ENCODE assay signal across 25 cellular contexts in genomic region chr2:143345887-143346612, GRCh38.
A peak's percentile ranks its signal among the peaks of the same experiment; 100 is the strongest.
DNase-seq lines count a peak whose midpoint lies in the region; ATAC-seq and TF ChIP-seq lines count a peak whose summit lies in the region.
"Had no signal": no experiment of that assay in that cellular context is flagged by ENCODE, and none has a peak within 500 bp of the region (broad histone marks: within the 10 kb centered on the region; RNA-seq: fewer than 3 reads in every experiment).

No MANE protein-coding gene starts in this region.

- H3K27ac ChIP-seq in right lobe of liver = no peak overlapping the region
- H3K27ac ChIP-seq: C4-2B, heart left ventricle, testis, uterus had no signal

- H3K9me3 Mint-ChIP-seq in stimulated activated naive CD8-positive, alpha-beta T cell treated with anti-CD3 and anti-CD28 coated beads, Interleukin-15, Interleukin-2, amounts not matched to agents 100 ng/mL and 50 ng/mL, for 24 hours = no peaks in the 10 kb centered on the region
- no peaks in the 10 kb centered on the region for H3K9me3 Mint-ChIP-seq in stimulated activated naive CD8-positive, alpha-beta T cell treated with anti-CD3 and anti-CD28 coated beads, Interleukin-15, amount 100 ng/mL, for 72 hours
- H3K9me3 Mint-ChIP-seq: activated T-cell treated with anti-CD3 and anti-CD28 coated beads, Interleukin-2, amount 50 U/mL, for 4 hours; stimulated activated memory B cell treated with anti-CD40 and anti-IgM and Interleukin-4, amounts not matched to agents 10 μg/mL and 1 μg/mL and 100 μg/mL, for 72 hours had no signal

- no peak for TF ChIP-seq CTCF in right lobe of liver (IDR thresholded peaks at IDR 0.05)

- no peak overlapping the region for H3K4me3 ChIP-seq in right lobe of liver
- H3K4me3 ChIP-seq: heart left ventricle, smooth muscle cell, testis, uterus had no signal

- no peaks in the 10 kb centered on the region for H3K27me3 Mint-ChIP-seq in stimulated activated naive CD8-positive, alpha-beta T cell treated with anti-CD3 and anti-CD28 coated beads, Interleukin-15, Interleukin-2, amounts not matched to agents 100 ng/mL and 50 ng/mL, for 24 hours
- H3K27me3 Mint-ChIP-seq in stimulated activated naive CD8-positive, alpha-beta T cell treated with anti-CD3 and anti-CD28 coated beads, Interleukin-15, amount 100 ng/mL, for 72 hours = no peaks in the 10 kb centered on the region
- H3K27me3 Mint-ChIP-seq: naive thymus-derived CD4-positive, alpha-beta T cell; stimulated activated memory B cell treated with anti-CD40 and anti-IgM and Interleukin-4, amounts not matched to agents 10 μg/mL and 1 μg/mL and 100 μg/mL, for 72 hours had no signal

- H3K4me1 ChIP-seq in right lobe of liver = peaks cover 0 to 3% (median 0%) of the 10 kb centered on the region in 4 donors
- H3K4me1 ChIP-seq: heart left ventricle, testis, uterus had no signal

- DNase-seq in stimulated activated naive CD8-positive, alpha-beta T cell treated with anti-CD3 and anti-CD28 coated beads, Interleukin-15, amount 100 ng/mL, for 72 hours = no peak
- DNase-seq in NCI-H2227 (lab: John Stamatoyannopoulos, UW; ENCODE audit: unreplicated experiment) = peak; percentile 45
- peak; percentile 3 for DNase-seq in fibroblast of gingiva (ENCODE audit: low read depth)
- no peak for DNase-seq in right lobe of liver
- no peak for DNase-seq in activated naive CD4-positive, alpha-beta T cell (lab: John Stamatoyannopoulos, UW)
- DNase-seq in cerebellar nuclear complex (lab: John Stamatoyannopoulos, UW) = no peak
- DNase-seq in HK-2 (ENCODE audit: unreplicated experiment) = no peak
- DNase-seq: activated CD4-positive, alpha-beta T cell treated with anti-CD3 and anti-CD28 coated beads for 4 hours; activated naive CD4-positive, alpha-beta T cell treated with Interleukin-2 at 50 U/mL for 16 hours; activated T-cell treated with anti-CD3 and anti-CD28 coated beads, Interleukin-2, amount 50 U/mL, for 4 hours; caudate nucleus; heart left ventricle; left colon; mesendoderm; naive thymus-derived CD4-positive, alpha-beta T cell; nucleus accumbens; RPMI8226; stimulated activated CD4-positive, alpha-beta T cell treated with anti-CD3 and anti-CD28 coated beads, Interleukin-2, amount 100 ng/mL, for 48 hours; testis; uterus had no signal

- no peaks in the 10 kb centered on the region for H3K36me3 ChIP-seq in right lobe of liver
- H3K36me3 ChIP-seq: heart left ventricle, uterus had no signal

- H3K4me3 Mint-ChIP-seq in stimulated activated naive CD8-positive, alpha-beta T cell treated with anti-CD3 and anti-CD28 coated beads, Interleukin-15, Interleukin-2, amounts not matched to agents 100 ng/mL and 50 ng/mL, for 24 hours = no peak overlapping the region
- H3K4me3 Mint-ChIP-seq in stimulated activated naive CD8-positive, alpha-beta T cell treated with anti-CD3 and anti-CD28 coated beads, Interleukin-15, amount 100 ng/mL, for 72 hours = no peak overlapping the region
- H3K4me3 Mint-ChIP-seq: activated T-cell treated with anti-CD3 and anti-CD28 coated beads, Interleukin-2, amount 50 U/mL, for 4 hours; stimulated activated memory B cell treated with anti-CD40 and anti-IgM and Interleukin-4, amounts not matched to agents 10 μg/mL and 1 μg/mL and 100 μg/mL, for 72 hours had no signal

- no peak for TF ChIP-seq POLR2A in right lobe of liver (IDR thresholded peaks at IDR 0.05)

- peaks cover 6% of the 10 kb centered on the region for H3K4me1 Mint-ChIP-seq in stimulated activated naive CD8-positive, alpha-beta T cell treated with anti-CD3 and anti-CD28 coated beads, Interleukin-15, Interleukin-2, amounts not matched to agents 100 ng/mL and 50 ng/mL, for 24 hours (ENCODE audit: low read depth)
- peaks cover 11% of the 10 kb centered on the region for H3K4me1 Mint-ChIP-seq in stimulated activated naive CD8-positive, alpha-beta T cell treated with anti-CD3 and anti-CD28 coated beads, Interleukin-15, amount 100 ng/mL, for 72 hours

- intact Hi-C loops in right lobe of liver (cut with DNase I) = no loop called here

- 61% methylated on average over 7 of the region's 7 CpGs for WGBS in right lobe of liver (ENCODE audit: insufficient coverage, low coverage, low lambda C conversion rate, missing lambda C conversion rate)

- ATAC-seq in stimulated activated naive CD8-positive, alpha-beta T cell treated with anti-CD3 and anti-CD28 coated beads, Interleukin-15, amount 100 ng/mL, for 72 hours = no peak
- ATAC-seq in right lobe of liver = no peak
- ATAC-seq: activated T-cell treated with anti-CD3 and anti-CD28 coated beads, Interleukin-2, amount 50 U/mL, for 4 hours; HCT116; heart left ventricle; left colon; naive thymus-derived CD4-positive, alpha-beta T cell; stimulated activated memory B cell treated with anti-CD40 and anti-IgM and Interleukin-4, amounts not matched to agents 10 μg/mL and 1 μg/mL and 100 μg/mL, for 72 hours had no signal

- peak overlapping the region; percentile 21 for H3K27ac Mint-ChIP-seq in stimulated activated naive CD8-positive, alpha-beta T cell treated with anti-CD3 and anti-CD28 coated beads, Interleukin-15, Interleukin-2, amounts not matched to agents 100 ng/mL and 50 ng/mL, for 24 hours
- H3K27ac Mint-ChIP-seq in stimulated activated naive CD8-positive, alpha-beta T cell treated with anti-CD3 and anti-CD28 coated beads, Interleukin-15, amount 100 ng/mL, for 72 hours = no peak overlapping the region
- H3K27ac Mint-ChIP-seq: stimulated activated memory B cell treated with anti-CD40 and anti-IgM and Interleukin-4, amounts not matched to agents 10 μg/mL and 1 μg/mL and 100 μg/mL, for 72 hours had no signal

- H3K27me3 ChIP-seq in right lobe of liver = no peaks in the 10 kb centered on the region
- H3K27me3 ChIP-seq: heart left ventricle, testis, uterus had no signal

- no peaks in the 10 kb centered on the region for H3K9me3 ChIP-seq in right lobe of liver
- H3K9me3 ChIP-seq: heart left ventricle, testis, uterus had no signal

- peaks cover 6% of the 10 kb centered on the region for H3K36me3 Mint-ChIP-seq in stimulated activated naive CD8-positive, alpha-beta T cell treated with anti-CD3 and anti-CD28 coated beads, Interleukin-15, Interleukin-2, amounts not matched to agents 100 ng/mL and 50 ng/mL, for 24 hours (ENCODE audit: low read depth)

Comparison
In these comparisons a context has a peak if more than half of its experiments do, and no peak if none do; other contexts are left out.
1. DNase-seq: peak in NCI-H2227 (single experiment) and fibroblast of gingiva (single experiment); none in stimulated activated naive CD8-positive, alpha-beta T cell treated with anti-CD3 and anti-CD28 coated beads, Interleukin-15, amount 100 ng/mL, for 72 hours (0 of 2), right lobe of liver (0 of 3), activated naive CD4-positive, alpha-beta T cell (0 of 4), cerebellar nuclear complex (0 of 2) and HK-2 (single experiment).